ENCODE assay signal across 8 cellular contexts in the genomic region with DNA sequence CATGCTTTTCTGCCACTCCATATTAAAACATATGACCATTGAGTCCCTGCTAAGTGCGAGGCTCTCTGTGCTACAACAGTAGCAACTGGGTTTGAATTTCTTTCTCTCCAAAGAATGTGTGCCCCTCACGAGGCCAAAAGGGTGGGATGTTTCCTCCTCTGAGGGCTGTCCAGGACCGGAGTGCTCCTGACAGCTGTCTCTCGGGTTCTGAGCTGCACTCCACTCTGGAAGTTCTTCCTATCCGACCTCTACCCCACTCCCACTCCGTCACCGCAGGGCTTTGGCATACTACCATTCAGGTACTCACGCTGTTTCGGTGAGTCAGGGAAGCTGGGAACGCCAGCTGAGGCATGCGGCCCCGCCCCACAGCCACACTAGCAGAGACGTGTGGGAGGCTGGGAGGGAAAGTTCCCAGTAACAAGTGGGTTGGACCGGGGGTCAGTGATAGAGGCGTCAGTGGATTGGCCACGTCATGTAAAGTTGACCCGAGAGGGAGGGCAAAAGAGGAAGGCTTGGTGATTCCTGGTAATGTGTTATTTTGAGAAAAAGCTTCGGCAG. TPM values are rescaled to one million over a fixed set of nuclear protein-coding genes. Genes with fewer than 3 reads are reported as not detected.
A peak's percentile ranks its signal among the peaks of the same experiment; 100 is the strongest.
DNase-seq lines count a peak whose midpoint lies in the region; ATAC-seq lines count a peak whose summit lies in the region.

No MANE protein-coding gene starts in this region.

- peak overlapping the region; percentile 88 to 96 for H3K4me3 Mint-ChIP-seq in effector memory CD8-positive, alpha-beta T cell
- H3K4me3 Mint-ChIP-seq in memory B cell = peak overlapping the region; percentile 95

- 0 out of 2 replicates have a peak, but pooled peaks cover 4% of the 10 kb centered on the region for H3K36me3 ChIP-seq in GM23248 (ENCODE audit: low read depth)

- H3K4me1 ChIP-seq in GM23248 (ENCODE audit: insufficient read depth) = peaks cover 20% of the 10 kb centered on the region

- peaks cover 34% of the 10 kb centered on the region for H3K79me2 ChIP-seq in GM23248 (ENCODE audit: insufficient read depth)

- H3K27me3 Mint-ChIP-seq in effector memory CD8-positive, alpha-beta T cell = peaks cover 8 to 17% of the 10 kb centered on the region in 2 donors
- H3K27me3 Mint-ChIP-seq in memory B cell = no peaks in the 10 kb centered on the region

- H3K9me2 ChIP-seq in GM23248 (ENCODE audit: insufficient read depth) = no peaks in the 10 kb centered on the region

- H2AFZ ChIP-seq in GM23248 = peak overlapping the region; percentile 75

- peaks cover 27 to 35% of the 10 kb centered on the region in 2 donors for H3K4me1 Mint-ChIP-seq in effector memory CD8-positive, alpha-beta T cell (ENCODE audit: low read depth in 2 of 2)
- H3K4me1 Mint-ChIP-seq in memory B cell = peaks cover 24% of the 10 kb centered on the region

- no peaks in the 10 kb centered on the region for H3K27me3 ChIP-seq in GM23248 (replicated peaks; ENCODE audit: insufficient read depth)

- peaks cover 20% of the 10 kb centered on the region for H3F3A ChIP-seq in GM23248 (ENCODE audit: insufficient read depth)

- H3K9ac ChIP-seq in GM23248 = peak overlapping the region; percentile 97

- WGBS in GM23248 (ENCODE audit: low coverage in 1 of 2, low lambda C conversion rate in 2 of 2, missing lambda C conversion rate in 2 of 2), 2 experiments = 1% methylated on average over 18 of the region's 18 CpGs

- no peaks in the 10 kb centered on the region for H3K9me3 ChIP-seq in GM23248 (ENCODE audit: low read depth)

- in situ Hi-C loops in GM23248 (cut with MboI) = no loop called here

- no peaks in the 10 kb centered on the region for H4K20me1 ChIP-seq in GM23248 (ENCODE audit: insufficient read depth)

- H3K27ac Mint-ChIP-seq in effector memory CD8-positive, alpha-beta T cell = peak overlapping the region; percentile 96 to 98
- H3K27ac Mint-ChIP-seq in memory B cell = peak overlapping the region; percentile 99

- DNase-seq in AG08395 (ENCODE audit: low spot score) = peak; percentile 89
- DNase-seq in GM23248 = peak; percentile 99
- peak; percentile 49 to 58 for DNase-seq in NCI-H446 (lab: John Stamatoyannopoulos, UW)
- DNase-seq in activated CD4-positive, alpha-beta T cell treated with anti-CD3 and anti-CD28 coated beads, Interleukin-2, amount 50 U/mL, for 1 hour = peak; percentile 34
- no peak for DNase-seq in effector memory CD8-positive, alpha-beta T cell
- DNase-seq in memory B cell (ENCODE audit: low spot score in 2 of 2) = no peak
- peak; percentile 26 to 61 for DNase-seq in stimulated activated CD8-positive, alpha-beta memory T cell treated with anti-CD3 and anti-CD28 coated beads, Interleukin-15, amount 100 ng/mL, for 4 hours (ENCODE audit: low read depth in 2 of 2)

- peaks cover 14% of the 10 kb centered on the region for H3K36me3 Mint-ChIP-seq in effector memory CD8-positive, alpha-beta T cell (ENCODE audit: insufficient read depth)
- peaks cover 1% of the 10 kb centered on the region for H3K36me3 Mint-ChIP-seq in memory B cell

- ATAC-seq in effector memory CD8-positive, alpha-beta T cell (replicated peaks) = no peak
- ATAC-seq in memory B cell (ENCODE audit: low read depth) = no peak
- no peak for ATAC-seq in HG03135 (IDR thresholded peaks at IDR 0.05; ENCODE audit: unreplicated experiment)

- H3K4me3 ChIP-seq in GM23248 = peak overlapping the region; percentile 88

- H3K27ac ChIP-seq in GM23248 = peak overlapping the region; percentile 100

- H3K9me3 Mint-ChIP-seq in effector memory CD8-positive, alpha-beta T cell = no peaks in the 10 kb centered on the region
- no peaks in the 10 kb centered on the region for H3K9me3 Mint-ChIP-seq in memory B cell

- H3K4me2 ChIP-seq in GM23248 (ENCODE audit: unreplicated experiment) = peak overlapping the region; percentile 97

RNA-seq across cellular contexts. Expression of gene SLC50A1, which starts 0.7 kb away (rescaled TPM):
- 33.4 and 34.1 TPM in 2 replicates for total RNA-seq in GM23248 (2014; rRNA removed; shearing (Covaris generic))
- 55.1 and 58.3 TPM in 2 replicates for polyA plus RNA-seq in GM23248 (2016; fragmentation: Nextera tagmentation; extraction: Ambion mirVana)

RNA-seq across cellular contexts. Expression of gene DPM3, which starts 5.4 kb away (rescaled TPM):
- total RNA-seq in GM23248 (2014; rRNA removed; shearing (Covaris generic)) = 21.8 and 50.7 TPM in 2 replicates
- 75.3 and 82.3 TPM in 2 replicates for polyA plus RNA-seq in GM23248 (2016; fragmentation: Nextera tagmentation; extraction: Ambion mirVana)

RNA-seq across cellular contexts. Expression of gene EFNA1, which starts 7.3 kb away (rescaled TPM):
- not detected in 2 replicates for total RNA-seq in GM23248 (2014; rRNA removed; shearing (Covaris generic))
- polyA plus RNA-seq in GM23248 (2016; fragmentation: Nextera tagmentation; extraction: Ambion mirVana) = not detected in 2 replicates

RNA-seq across cellular contexts. Expression of gene KRTCAP2, which starts 38.2 kb away (rescaled TPM):
- 92.7 and 189 TPM in 2 replicates for total RNA-seq in GM23248 (2014; rRNA removed; shearing (Covaris generic))
- 480 and 484 TPM in 2 replicates for polyA plus RNA-seq in GM23248 (2016; fragmentation: Nextera tagmentation; extraction: Ambion mirVana)

RNA-seq across cellular contexts. Expression of gene TRIM46, which starts 38.7 kb away (rescaled TPM):
- total RNA-seq in GM23248 (2014; rRNA removed; shearing (Covaris generic)) = 3.4 TPM in 2 replicates
- 1.6 and 2.1 TPM in 2 replicates for polyA plus RNA-seq in GM23248 (2016; fragmentation: Nextera tagmentation; extraction: Ambion mirVana)

Comparison
In these comparisons a context has a peak if more than half of its experiments do, and no peak if none do; other contexts are left out.
1. DNase-seq: peak in AG08395 (single experiment), GM23248 (single experiment), NCI-H446 (2 of 2), activated CD4-positive, alpha-beta T cell treated with anti-CD3 and anti-CD28 coated beads, Interleukin-2, amount 50 U/mL, for 1 hour (single experiment) and stimulated activated CD8-positive, alpha-beta memory T cell treated with anti-CD3 and anti-CD28 coated beads, Interleukin-15, amount 100 ng/mL, for 4 hours (2 of 2); none in effector memory CD8-positive, alpha-beta T cell (0 of 3) and memory B cell (0 of 2).